Comparison of ENCODE assay signal across 18 cellular contexts in the genomic region with DNA sequence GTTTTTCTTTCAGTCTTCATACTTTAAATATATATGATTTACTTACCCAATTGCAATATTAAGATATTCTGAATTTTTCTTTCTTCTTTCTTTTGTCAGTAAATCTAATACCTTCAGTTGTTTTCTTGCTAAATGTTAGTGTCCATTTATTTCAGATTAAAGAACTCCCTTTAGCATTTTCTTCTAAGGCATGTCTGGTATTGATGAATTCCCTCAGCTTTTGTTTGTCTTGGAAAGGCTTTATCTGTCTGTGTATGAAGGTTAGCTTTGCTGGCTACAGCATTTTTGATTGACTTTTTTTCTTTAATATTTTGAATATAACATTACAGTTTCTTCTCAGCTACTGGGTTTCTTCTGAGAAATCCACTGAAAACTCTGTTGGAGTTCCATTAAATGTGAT.
"Had no signal": no experiment of that assay in that cellular context is flagged by ENCODE, and none has a peak within 500 bp of the region (broad histone marks: within the 10 kb centered on the region; RNA-seq: fewer than 3 reads in every experiment).

No MANE protein-coding gene starts in this region.

- DNase-seq: activated B cell treated with CpG ODN at 0.5 μM for 24 hours; activated CD4-positive, alpha-beta memory T cell treated with anti-CD3 and anti-CD28 coated beads for 36 hours; activated CD4-positive, alpha-beta T cell treated with anti-CD3 and anti-CD28 coated beads for 4 hours; activated CD8-positive, alpha-beta memory T cell treated with anti-CD3 and anti-CD28 coated beads, Interleukin-2, amount 10 ng/mL, durations not matched to agents 7 days and 5 days; activated naive CD4-positive, alpha-beta T cell; activated naive CD8-positive, alpha-beta T cell treated with anti-CD3 and anti-CD28 coated beads for 36 hours; activated T-cell treated with anti-CD3 and anti-CD28 coated beads, Interleukin-2, amount 50 U/mL, for 1 hour; amygdala; effector CD8-positive, alpha-beta T cell; hypothalamus; left lung; T-helper 1 cell; T-helper 9 cell had no signal

- FAIRE-seq: urothelium cell line had no signal

- H3K9me3 ChIP-seq: left lung, right atrium auricular region had no signal

- H3K4me3 ChIP-seq: left lung, right atrium auricular region, skin epidermis, tibial nerve had no signal

- H3K4me1 ChIP-seq: left lung, right atrium auricular region had no signal

- H3K27me3 ChIP-seq: left lung, right atrium auricular region, tibial nerve had no signal

- ATAC-seq: activated CD8-positive, alpha-beta memory T cell treated with anti-CD3 and anti-CD28 coated beads, Interleukin-2, amount 10 ng/mL, durations not matched to agents 7 days and 5 days; activated T-helper 17 cell treated with anti-CD3 and anti-CD28 coated beads, Interleukin-2, amount 50 U/mL, for 72 hours; left lung had no signal

- H3K27ac ChIP-seq: left lung, right atrium auricular region had no signal

- H3K36me3 ChIP-seq: left lung, right atrium auricular region, tibial nerve had no signal
